ENCODE assay signal across 22 cellular contexts in genomic region chr2:157820202-157820601, GRCh38. TPM values are rescaled to one million over a fixed set of nuclear protein-coding genes. Genes with fewer than 3 reads are reported as not detected.
DNase-seq lines count a peak whose midpoint lies in the region; ATAC-seq and TF ChIP-seq lines count a peak whose summit lies in the region.
"Had no signal": no experiment of that assay in that cellular context is flagged by ENCODE, and none has a peak within 500 bp of the region (broad histone marks: within the 10 kb centered on the region; RNA-seq: fewer than 3 reads in every experiment).

No MANE protein-coding gene starts in this region.

- peak overlapping the region in 1 of 2 donors; percentile 1 for H3K27ac ChIP-seq in right atrium auricular region
- H3K27ac ChIP-seq in gastrocnemius medialis, result peak overlapping the region; percentile 17 to 49 (median 37)
- H3K27ac ChIP-seq: hepatocyte, upper lobe of left lung had no signal

- ATAC-seq in Right ventricle myocardium superior (ENCODE audit: poor library complexity) (peak; percentile 66), left cardiac atrium (peak; percentile 60 to 66), gastrocnemius medialis (peak; percentile 49 to 55)
- ATAC-seq: activated CD8-positive, alpha-beta T cell treated with anti-CD3 and anti-CD28 coated beads for 36 hours; left colon; natural killer cell had no signal

- peaks cover 12% of the 10 kb centered on the region for H3K36me3 ChIP-seq in right atrium auricular region
- peaks cover 0 to 11% of the 10 kb centered on the region in 2 donors for H3K36me3 ChIP-seq in gastrocnemius medialis
- H3K36me3 ChIP-seq: BE2C had no signal

- intact Hi-C loops in Right ventricle myocardium superior (cut with DNase I) (no loop called here), left cardiac atrium (cut with DNase I) (no loop called here), gastrocnemius medialis (cut with DNase I; ENCODE audit: low total_unique reads) (no loop called here)

- no peaks in the 10 kb centered on the region for H3K9me3 ChIP-seq in right atrium auricular region
- no peaks in the 10 kb centered on the region for H3K9me3 ChIP-seq in gastrocnemius medialis
- H3K9me3 ChIP-seq: BE2C, upper lobe of left lung had no signal

- H3K4me3 ChIP-seq in right atrium auricular region, result no peak overlapping the region
- H3K4me3 ChIP-seq in gastrocnemius medialis, result no peak overlapping the region
- H3K4me3 ChIP-seq: dorsolateral prefrontal cortex, hepatocyte, upper lobe of left lung had no signal

- H3K4me1 ChIP-seq in right atrium auricular region (peaks cover 0 to 26% of the 10 kb centered on the region in 2 donors), gastrocnemius medialis (peaks cover 25 to 47% of the 10 kb centered on the region in 2 donors)
- H3K4me1 ChIP-seq: BE2C had no signal

- TF ChIP-seq POLR2A in gastrocnemius medialis (IDR thresholded peaks at IDR 0.05), result no peak

- no peak for TF ChIP-seq CTCF in right atrium auricular region (IDR thresholded peaks at IDR 0.05)
- TF ChIP-seq CTCF in gastrocnemius medialis (IDR thresholded peaks at IDR 0.05 in 4 of 5, conservative IDR thresholded peaks at IDR 0.05 in 1 of 5), result no peak

- no peak for DNase-seq in Right ventricle myocardium superior
- DNase-seq in right atrium auricular region (ENCODE audit: low spot score), result no peak
- DNase-seq in left cardiac atrium, result no peak
- no peak for DNase-seq in gastrocnemius medialis
- DNase-seq in effector CD4-positive, alpha-beta T cell, result no peak
- no peak for DNase-seq in NAMALWA (ENCODE audit: low spot score)
- DNase-seq in ACHN, result no peak
- DNase-seq in glomerular visceral epithelial cell (ENCODE audit: extremely low spot score), result no peak
- DNase-seq: activated CD8-positive, alpha-beta T cell treated with anti-CD3 and anti-CD28 coated beads for 36 hours; BE2C; cerebellar nuclear complex; dorsolateral prefrontal cortex; foreskin fibroblast; left colon; natural killer cell; NCI-H1105; NCI-H1930; NCI-H526 treated with DMSO at 0.1 percent for 48 hours; SHP77 treated with DMSO at 0.1 percent for 48 hours; stimulated activated CD4-positive, alpha-beta T cell treated with anti-CD3 and anti-CD28 coated beads, Interleukin-2, amount 100 ng/mL, for 24 hours; upper lobe of left lung had no signal

- in situ Hi-C loops in gastrocnemius medialis (cut with MboI; ENCODE audit: low sequenced_read_pairs in 4 of 4) (no loop called here), ACHN (cut with HindIII; ENCODE audit: low pct_ligation_motif_present, low pct_unique_long_range_greater_than_20kb, low sequenced_read_pairs) (no loop called here)

- H3K27me3 ChIP-seq in right atrium auricular region (no peaks in the 10 kb centered on the region), gastrocnemius medialis (no peaks in the 10 kb centered on the region)
- H3K27me3 ChIP-seq: BE2C, dorsolateral prefrontal cortex, hepatocyte, upper lobe of left lung had no signal

RNA-seq across cellular contexts. Expression of gene ACVR1, which starts 55.9 kb away (rescaled TPM):
- total RNA-seq in Right ventricle myocardium superior (28.9 TPM), right atrium auricular region (10 to 100 TPM; 34.5 to 36.8 TPM), left cardiac atrium (10 to 100 TPM; 34.2 to 36.8 TPM), gastrocnemius medialis (10 to 100 TPM; 10.8 to 18.4 (median 12.2) TPM)
